ENCODE assay signal across 9 cellular contexts in the genomic region with DNA sequence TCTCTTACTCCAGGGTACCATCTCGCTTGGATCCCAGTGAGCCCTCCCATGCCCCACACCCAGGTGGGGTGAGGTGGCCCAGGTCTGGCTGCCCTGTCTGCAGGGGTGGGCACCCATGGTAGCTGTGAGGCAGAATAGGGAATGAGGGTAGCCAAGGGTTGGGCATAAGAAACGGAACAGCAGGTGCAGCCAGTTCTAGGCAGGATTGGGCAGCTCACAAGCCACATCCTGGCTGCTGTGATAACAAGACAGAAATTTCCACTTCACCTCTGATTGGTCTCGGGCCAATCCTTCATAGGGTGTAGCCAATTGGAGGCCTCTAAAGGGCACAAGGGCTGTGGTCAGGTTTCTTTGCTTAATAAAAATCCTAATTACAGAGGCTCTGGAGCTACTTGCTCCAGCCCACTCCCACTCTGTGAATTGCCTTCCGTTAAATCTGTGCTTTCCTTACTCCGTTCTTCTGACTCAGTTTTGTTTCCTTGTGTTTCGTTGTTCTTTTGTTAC. TPM values are rescaled to one million over a fixed set of nuclear protein-coding genes. Genes with fewer than 3 reads are reported as not detected.
A peak's percentile ranks its signal among the peaks of the same experiment; 100 is the strongest.
DNase-seq lines count a peak whose midpoint lies in the region; ATAC-seq and TF ChIP-seq lines count a peak whose summit lies in the region.
"Had no signal": no experiment of that assay in that cellular context is flagged by ENCODE, and none has a peak within 500 bp of the region (broad histone marks: within the 10 kb centered on the region; RNA-seq: fewer than 3 reads in every experiment).

No MANE protein-coding gene starts in this region.

- peak; percentile 65 for DNase-seq in ACHN
- peak; percentile 61 for DNase-seq in GM12865 (ENCODE audit: low read depth)
- peak; percentile 86 for DNase-seq in OCI-M1 (lab: John Stamatoyannopoulos, UW)
- DNase-seq in central memory CD4-positive, alpha-beta T cell = peak; percentile 54
- DNase-seq in renal cortical epithelial cell (ENCODE audit: low read depth) = peak; percentile 47
- DNase-seq in transverse colon = no peak

- WGBS in transverse colon (ENCODE audit: low coverage in 1 of 2), 2 donors = 51 to 52% methylated on average over 6 of the region's 6 CpGs

- H3K27ac ChIP-seq in transverse colon = no peak overlapping the region
- H3K27ac ChIP-seq: skin epidermis had no signal

- TF ChIP-seq CTCF in GM12865 (IDR thresholded peaks at IDR 0.05; ENCODE audit: insufficient read depth, low read depth, low read length, missing control alignments) = no peak
- no peak for TF ChIP-seq CTCF in transverse colon (IDR thresholded peaks at IDR 0.05)

- ATAC-seq in HG03439 (IDR thresholded peaks at IDR 0.05; ENCODE audit: unreplicated experiment) (no peak), HG02763 (IDR thresholded peaks at IDR 0.05; ENCODE audit: unreplicated experiment) (no peak)

- in situ Hi-C loops in ACHN (cut with HindIII; ENCODE audit: low pct_ligation_motif_present, low pct_unique_long_range_greater_than_20kb, low sequenced_read_pairs) = no loop called here
- in situ Hi-C loops in transverse colon (cut with MboI; ENCODE audit: low pct_ligation_motif_present in 1 of 4, low pct_unique_long_range_greater_than_20kb in 1 of 4, low sequenced_read_pairs in 3 of 4) = no loop called here

- peaks cover 63% of the 10 kb centered on the region for H3K27me3 ChIP-seq in transverse colon

- H3K9me3 ChIP-seq in transverse colon = no peaks in the 10 kb centered on the region

- TF ChIP-seq POLR2A in transverse colon (IDR thresholded peaks at IDR 0.05) = no peak

- TF ChIP-seq EP300 in transverse colon (IDR thresholded peaks at IDR 0.05; ENCODE audit: low read depth) = no peak

- no peak overlapping the region for H3K4me3 ChIP-seq in GM12865 (ENCODE audit: low read depth, low read length)
- H3K4me3 ChIP-seq in transverse colon = no peak overlapping the region
- H3K4me3 ChIP-seq: skin epidermis had no signal

- H3K4me1 ChIP-seq in transverse colon = peaks cover 11 to 36% (median 19%) of the 10 kb centered on the region in 4 donors

- intact Hi-C loops in transverse colon (cut with DNase I; ENCODE audit: low total_unique reads) = no loop called here

- H3K36me3 ChIP-seq in transverse colon = no peaks in the 10 kb centered on the region

RNA-seq across cellular contexts. Expression of a gene that starts 1.5 kb away (rescaled TPM):
- total RNA-seq in renal cortical epithelial cell = not detected in 2 replicates
- total RNA-seq in transverse colon = under 1 TPM in 1 of 4 donors, not detected in 3; 0.95 TPM

RNA-seq across cellular contexts. Expression of a gene that starts 3.2 kb away (rescaled TPM):
- 0.40 TPM in 1 of 2 replicates, not detected in the other for total RNA-seq in renal cortical epithelial cell
- 10 to 100 TPM in 1 of 4 donors, 1 to 10 TPM in 3; 2.0 to 24.3 (median 6.7) TPM for total RNA-seq in transverse colon

RNA-seq across cellular contexts. Expression of a gene that starts 4.0 kb away (rescaled TPM):
- total RNA-seq in renal cortical epithelial cell = not detected in 2 replicates
- total RNA-seq in transverse colon = 1 to 10 TPM in 1 of 4 donors, under 1 TPM in 2, not detected in 1; 0.55 to 2.6 (median 0.79) TPM

RNA-seq across cellular contexts. Expression of a gene that starts 44.3 kb away (rescaled TPM):
- total RNA-seq in renal cortical epithelial cell = 76.4 and 204 TPM in 2 replicates
- 100 to 1,000 TPM in 2 of 4 donors, 10 to 100 TPM in 2; 55.4 to 328 (median 112) TPM for total RNA-seq in transverse colon

RNA-seq across cellular contexts. Expression of a gene that starts 49.7 kb away (rescaled TPM):
- total RNA-seq in renal cortical epithelial cell (21.2 and 44.9 TPM in 2 replicates), transverse colon (100 to 1,000 TPM in 3 of 4 donors, 10 to 100 TPM in 1; 85.1 to 316 (median 153) TPM)
